Comparison of ENCODE assay signal across 9 cellular contexts in genomic region chr1:156281281-156282142, GRCh38. TPM values are rescaled to one million over a fixed set of nuclear protein-coding genes. Genes with fewer than 3 reads are reported as not detected.
DNase-seq lines count a peak whose midpoint lies in the region; ATAC-seq, FAIRE-seq and TF ChIP-seq lines count a peak whose summit lies in the region.
"Had no signal": no experiment of that assay in that cellular context is flagged by ENCODE, and none has a peak within 500 bp of the region (broad histone marks: within the 10 kb centered on the region; RNA-seq: fewer than 3 reads in every experiment).

No MANE protein-coding gene starts in this region.

- peak overlapping the region; percentile 97 for H3K4me2 ChIP-seq in OCI-LY1 (ENCODE audit: low read length)

- no peaks in the 10 kb centered on the region for H3K9me3 ChIP-seq in HAP-1
- H3K9me3 ChIP-seq in OCI-LY1 (ENCODE audit: low read length), result no peaks in the 10 kb centered on the region
- no peaks in the 10 kb centered on the region for H3K9me3 ChIP-seq in right atrium auricular region
- H3K9me3 ChIP-seq in small intestine (ENCODE audit: control insufficient read depth, low read depth), result no peaks in the 10 kb centered on the region

- H2AFZ ChIP-seq in OCI-LY1 (ENCODE audit: low read length), result no peak overlapping the region

- DNase-seq in EL, result peak; percentile 68
- DNase-seq in HAP-1 (ENCODE audit: low spot score in 2 of 2), result peak in 1 of 2 experiments; percentile 36
- peak; percentile 73 for DNase-seq in right atrium auricular region (ENCODE audit: low spot score)
- peak; percentile 27 for DNase-seq in small intestine
- DNase-seq in NCI-H2107 treated with DMSO at 0.1 percent for 48 hours (lab: John Stamatoyannopoulos, UW; ENCODE audit: unreplicated experiment), result no peak

- H3K27ac ChIP-seq in OCI-LY1 (ENCODE audit: low read depth, low read length, poor library complexity, severe bottlenecking), result peak overlapping the region; percentile 79
- H3K27ac ChIP-seq in right atrium auricular region, result peak overlapping the region; percentile 93 to 94
- H3K27ac ChIP-seq in small intestine (ENCODE audit: low read depth in 1 of 2, low read length in 1 of 2), result peak overlapping the region; percentile 88 to 95

- no peaks in the 10 kb centered on the region for H4K20me1 ChIP-seq in OCI-LY1 (ENCODE audit: insufficient read depth, low read length)

- peak; percentile 32 for TF ChIP-seq CTCF in OCI-LY1 (IDR thresholded peaks at IDR 0.05; ENCODE audit: low read length)
- no peak for TF ChIP-seq CTCF in right atrium auricular region (IDR thresholded peaks at IDR 0.05)

- H3K27ac Mint-ChIP-seq in activated naive CD4-positive, alpha-beta T cell treated with anti-CD3 and anti-CD28 coated beads, Interleukin-2, amount 50 U/mL, for 24 hours, result peak overlapping the region; percentile 90

- H3K4me1 Mint-ChIP-seq in activated naive CD4-positive, alpha-beta T cell treated with anti-CD3 and anti-CD28 coated beads, Interleukin-2, amount 50 U/mL, for 24 hours, result peaks cover 37% of the 10 kb centered on the region

- H3K27me3 Mint-ChIP-seq in activated naive CD4-positive, alpha-beta T cell treated with anti-CD3 and anti-CD28 coated beads, Interleukin-2, amount 50 U/mL, for 24 hours, result no peaks in the 10 kb centered on the region

- H3K79me2 ChIP-seq in OCI-LY1 (ENCODE audit: insufficient read depth, low read length), result peaks cover 37% of the 10 kb centered on the region

- peaks cover 10% of the 10 kb centered on the region for H3K36me3 Mint-ChIP-seq in activated naive CD4-positive, alpha-beta T cell treated with anti-CD3 and anti-CD28 coated beads, Interleukin-2, amount 50 U/mL, for 24 hours

- no peaks in the 10 kb centered on the region for H3F3A ChIP-seq in OCI-LY1 (ENCODE audit: insufficient read depth, low read length)

- no peaks in the 10 kb centered on the region for H3K9me3 Mint-ChIP-seq in activated naive CD4-positive, alpha-beta T cell treated with anti-CD3 and anti-CD28 coated beads, Interleukin-2, amount 50 U/mL, for 24 hours

- H3K4me3 ChIP-seq in HAP-1, result peak overlapping the region; percentile 98
- H3K4me3 ChIP-seq in OCI-LY1 (ENCODE audit: low read depth, low read length, poor library complexity, severe bottlenecking), result peak overlapping the region; percentile 95
- H3K4me3 ChIP-seq in right atrium auricular region, result peak overlapping the region; percentile 81 to 87
- peak overlapping the region; percentile 58 to 78 for H3K4me3 ChIP-seq in small intestine (ENCODE audit: low read depth in 1 of 2, low read length in 2 of 2)

- in situ Hi-C loops in HAP-1 (cut with MboI; ENCODE audit: low sequenced_read_pairs), result no loop called here

- peak overlapping the region; percentile 98 for H3K9ac ChIP-seq in OCI-LY1 (ENCODE audit: low read length)

- peaks cover 45% of the 10 kb centered on the region for H3K36me3 ChIP-seq in HAP-1 (replicated peaks)
- H3K36me3 ChIP-seq in OCI-LY1 (ENCODE audit: insufficient read depth, low read length), result peaks cover 41% of the 10 kb centered on the region
- H3K36me3 ChIP-seq in right atrium auricular region, result peaks cover 30% of the 10 kb centered on the region
- peaks cover 0 to 17% of the 10 kb centered on the region in 2 donors for H3K36me3 ChIP-seq in small intestine (ENCODE audit: control insufficient read depth in 2 of 2, insufficient read depth in 2 of 2, low read length in 2 of 2)

- no peak for FAIRE-seq in small intestine (lab: Jason Lieb, UNC)
- FAIRE-seq: endometrium had no signal

- H3K27me3 ChIP-seq in HAP-1 (ENCODE audit: low read depth) (no peaks in the 10 kb centered on the region), OCI-LY1 (ENCODE audit: insufficient read depth, low read length) (no peaks in the 10 kb centered on the region), right atrium auricular region (no peaks in the 10 kb centered on the region), small intestine (ENCODE audit: control insufficient read depth in 2 of 2, insufficient read depth in 2 of 2, low read length in 2 of 2) (no peaks in the 10 kb centered on the region)

- H3K9me2 ChIP-seq in OCI-LY1 (ENCODE audit: low read depth, low read length), result no peaks in the 10 kb centered on the region

- WGBS in small intestine, 3 donors, result 11 to 16% (median 12%) methylated on average over 20 of the region's 20 CpGs

- peaks cover 9% of the 10 kb centered on the region for H3K4me1 ChIP-seq in HAP-1
- peaks cover 29% of the 10 kb centered on the region for H3K4me1 ChIP-seq in OCI-LY1 (ENCODE audit: insufficient read depth, low read length, severe bottlenecking)
- peaks cover 0 to 37% of the 10 kb centered on the region in 2 donors for H3K4me1 ChIP-seq in right atrium auricular region
- H3K4me1 ChIP-seq in small intestine (ENCODE audit: control insufficient read depth in 2 of 2, insufficient read depth in 1 of 2, low read depth in 1 of 2, low read length in 1 of 2), result peaks cover 4 to 5% of the 10 kb centered on the region in 2 donors

- ATAC-seq in HG03457 (IDR thresholded peaks at IDR 0.05; ENCODE audit: unreplicated experiment), result no peak

- peak overlapping the region; percentile 97 for H3K4me3 Mint-ChIP-seq in activated naive CD4-positive, alpha-beta T cell treated with anti-CD3 and anti-CD28 coated beads, Interleukin-2, amount 50 U/mL, for 24 hours

RNA-seq across cellular contexts. Expression of gene SMG5, which starts 1.1 kb away (rescaled TPM):
- total RNA-seq in right atrium auricular region, result 10 to 100 TPM; 55.4 to 72.8 TPM
- polyA plus RNA-seq in small intestine, result 10 to 100 TPM; 30.0 to 57.0 (median 33.0) TPM

RNA-seq across cellular contexts. Expression of gene TMEM79, which starts 2.6 kb away (rescaled TPM):
- 1 to 10 TPM in 1 of 2 donors, under 1 TPM in 1; 0.96 to 1.0 TPM for total RNA-seq in right atrium auricular region
- 1 to 10 TPM; 2.2 to 4.7 (median 4.6) TPM for polyA plus RNA-seq in small intestine

RNA-seq across cellular contexts. Expression of gene GLMP, which starts 14.0 kb away (rescaled TPM):
- 10 to 100 TPM; 26.3 to 27.4 TPM for total RNA-seq in right atrium auricular region
- polyA plus RNA-seq in small intestine, result 10 to 100 TPM; 30.7 to 70.0 (median 57.8) TPM

RNA-seq across cellular contexts. Expression of gene VHLL, which starts 17.6 kb away (rescaled TPM):
- total RNA-seq in right atrium auricular region, result not detected
- not detected for polyA plus RNA-seq in small intestine

RNA-seq across cellular contexts. Expression of gene PAQR6, which starts 33.7 kb away (rescaled TPM):
- not detected for total RNA-seq in right atrium auricular region
- polyA plus RNA-seq in small intestine, result 1 to 10 TPM; 3.0 to 8.7 (median 4.6) TPM
